1 cellular context compared by ENCODE assay signal in the genomic region with DNA sequence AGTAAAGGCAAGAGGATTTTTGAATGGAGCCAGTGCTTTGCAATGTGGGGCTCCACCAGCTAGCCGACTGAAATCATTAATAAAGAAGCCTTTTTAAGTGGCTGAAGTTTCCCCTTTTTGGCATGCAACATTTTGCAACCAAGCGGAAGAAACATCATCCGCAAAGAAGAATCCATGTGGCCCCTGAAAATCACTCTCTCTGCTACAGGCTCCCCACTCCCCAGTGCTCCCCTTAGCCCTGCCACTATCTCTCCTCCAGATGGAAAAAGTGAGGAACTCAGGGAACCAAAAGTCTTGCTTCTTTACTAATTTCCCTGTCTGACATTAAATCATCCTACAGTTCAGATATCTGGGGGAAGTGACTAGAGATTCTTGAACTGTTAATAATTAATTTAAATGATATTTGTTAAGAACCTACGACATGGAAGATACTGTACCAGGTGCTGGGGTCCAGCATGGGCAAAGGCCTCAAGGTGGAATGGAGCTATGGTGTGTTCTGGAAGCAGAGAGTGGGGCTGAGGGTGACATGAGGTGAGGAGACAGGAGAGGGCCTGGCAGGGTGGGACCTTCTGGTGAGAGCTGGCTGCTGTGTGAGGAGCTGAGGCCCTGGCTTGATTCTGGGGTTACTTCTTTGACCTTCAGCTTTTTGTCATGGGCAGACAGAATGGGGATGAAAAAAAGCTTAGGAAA.
TF ChIP-seq lines count a peak whose summit lies in the region.

No MANE protein-coding gene starts in this region.

TF ChIP-seq in endothelial cell of umbilical vein, 7 proteins besides CTCF, POLR2A, EP300 and RAD21:
- TF ChIP-seq GATA2 (IDR thresholded peaks at IDR 0.05; ENCODE audit: insufficient read depth, insufficient read length, low read depth, low read length) (no peak), MYC (IDR thresholded peaks at IDR 0.05; ENCODE audit: low read depth, low read length) (no peak), POLR2AphosphoS5 (IDR thresholded peaks at IDR 0.05; ENCODE audit: insufficient read depth, low read depth, low read length) (no peak), EZH2 (IDR thresholded peaks at IDR 0.05; ENCODE audit: borderline replicate concordance, low read depth, low read length, severe bottlenecking) (no peak), JUN (IDR thresholded peaks at IDR 0.05; ENCODE audit: borderline replicate concordance, insufficient read depth, insufficient read length, low read depth) (no peak), FOS (IDR thresholded peaks at IDR 0.05; ENCODE audit: borderline replicate concordance, insufficient read depth, low read length) (no peak)
- TF ChIP-seq, protein P1, sequence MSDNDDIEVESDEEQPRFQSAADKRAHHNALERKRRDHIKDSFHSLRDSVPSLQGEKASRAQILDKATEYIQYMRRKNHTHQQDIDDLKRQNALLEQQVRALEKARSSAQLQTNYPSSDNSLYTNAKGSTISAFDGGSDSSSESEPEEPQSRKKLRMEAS (IDR thresholded peaks at IDR 0.05; ENCODE audit: insufficient read depth, insufficient read length): no peak
